Comparison of ENCODE assay signal across 16 cellular contexts in the genomic region with DNA sequence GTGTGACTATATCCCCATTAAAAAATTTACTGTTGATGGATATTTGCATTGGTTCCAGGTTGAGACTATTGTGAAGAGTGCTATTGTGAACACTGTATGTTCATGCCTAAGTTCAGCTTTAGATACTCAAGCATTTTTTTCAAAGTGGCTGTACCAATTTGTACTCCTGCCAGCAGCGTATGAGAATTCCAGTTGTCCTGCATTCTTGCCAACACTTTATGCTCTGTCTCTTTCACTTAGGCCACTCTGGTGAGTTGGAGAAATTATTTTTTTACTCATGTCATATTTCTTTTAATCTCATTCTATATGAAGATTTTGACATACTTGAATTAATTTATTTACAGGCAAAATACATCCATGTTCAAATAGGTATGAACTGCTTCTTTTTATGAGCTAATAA.
"Had no signal": no experiment of that assay in that cellular context is flagged by ENCODE, and none has a peak within 500 bp of the region (broad histone marks: within the 10 kb centered on the region; RNA-seq: fewer than 3 reads in every experiment).

No MANE protein-coding gene starts in this region.

- H3K36me3 ChIP-seq: colonic mucosa, gastrocnemius medialis, left lung had no signal

- H3K4me1 Mint-ChIP-seq: stimulated activated memory B cell treated with anti-CD40 and anti-IgM and Interleukin-4, amounts not matched to agents 10 μg/mL and 1 μg/mL and 100 μg/mL, for 72 hours had no signal

- H3K27me3 ChIP-seq: colonic mucosa, gastrocnemius medialis, heart left ventricle, left lung, spleen had no signal

- H3K4me3 ChIP-seq: colonic mucosa, gastrocnemius medialis, heart left ventricle, left lung, spleen had no signal

- ATAC-seq: activated T-cell treated with anti-CD3 and anti-CD28 coated beads, Interleukin-2, amount 50 U/mL, for 72 hours; stimulated activated memory B cell treated with anti-CD40 and anti-IgM and Interleukin-4, amounts not matched to agents 10 μg/mL and 1 μg/mL and 100 μg/mL, for 72 hours had no signal

- H3K4me1 ChIP-seq: colonic mucosa, spleen had no signal

- H3K4me3 Mint-ChIP-seq: activated naive CD8-positive, alpha-beta T cell; neural crest cell; stimulated activated memory B cell treated with anti-CD40 and anti-IgM and Interleukin-4, amounts not matched to agents 10 μg/mL and 1 μg/mL and 100 μg/mL, for 72 hours had no signal

- H3K9me3 ChIP-seq: colonic mucosa, gastrocnemius medialis, heart left ventricle, left lung, spleen had no signal

- DNase-seq: activated CD4-positive, alpha-beta T cell treated with anti-CD3 and anti-CD28 coated beads, Interleukin-2, amount 50 U/mL, for 4 hours; activated CD4-positive, CD25-positive, alpha-beta regulatory T cell treated with anti-CD3 and anti-CD28 coated beads, Interleukin-2, amount 50 U/mL, for 72 hours; activated T-cell treated with anti-CD3 and anti-CD28 coated beads, Interleukin-2, amount 50 U/mL, for 72 hours; caudate nucleus; erythroblast; gastrocnemius medialis; heart left ventricle; left lung; spleen; stimulated activated CD4-positive, alpha-beta T cell treated with anti-CD3 and anti-CD28 coated beads, Interleukin-4, amount 100 ng/mL, for 4 hours; T-helper 2 cell had no signal

- H3K9me3 Mint-ChIP-seq: activated T-cell treated with anti-CD3 and anti-CD28 coated beads, Interleukin-2, amount 50 U/mL, for 72 hours; neural crest cell; stimulated activated memory B cell treated with anti-CD40 and anti-IgM and Interleukin-4, amounts not matched to agents 10 μg/mL and 1 μg/mL and 100 μg/mL, for 72 hours had no signal

- H3K27me3 Mint-ChIP-seq: activated naive CD8-positive, alpha-beta T cell; stimulated activated memory B cell treated with anti-CD40 and anti-IgM and Interleukin-4, amounts not matched to agents 10 μg/mL and 1 μg/mL and 100 μg/mL, for 72 hours had no signal

- H3K27ac Mint-ChIP-seq: activated naive CD8-positive, alpha-beta T cell; activated T-cell treated with anti-CD3 and anti-CD28 coated beads, Interleukin-2, amount 50 U/mL, for 72 hours; stimulated activated memory B cell treated with anti-CD40 and anti-IgM and Interleukin-4, amounts not matched to agents 10 μg/mL and 1 μg/mL and 100 μg/mL, for 72 hours had no signal

- H3K27ac ChIP-seq: gastrocnemius medialis, VCaP had no signal
